In genomic region chr14:31229638-31230229, GRCh38 we compare ENCODE assay signal across 1 cellular context.
A peak's percentile ranks its signal among the peaks of the same experiment; 100 is the strongest.
TF ChIP-seq lines count a peak whose summit lies in the region.

No MANE protein-coding gene starts in this region.

TF ChIP-seq in HepG2, 621 proteins besides CTCF, POLR2A, EP300 and RAD21 (continued from another document and continues in another):
- peak; percentile 100 for TF ChIP-seq PITX1 (CRISPR knock-in tag; IDR thresholded peaks at IDR 0.05)
- TF ChIP-seq ZKSCAN8 (CRISPR knock-in tag; IDR thresholded peaks at IDR 0.05; ENCODE audit: borderline replicate concordance): peak; percentile 100
- TF ChIP-seq TFE3 (CRISPR knock-in tag; IDR thresholded peaks at IDR 0.05): peak; percentile 100
- peak; percentile 92 for TF ChIP-seq GMEB1 (CRISPR knock-in tag; IDR thresholded peaks at IDR 0.05; ENCODE audit: borderline replicate concordance)
- TF ChIP-seq ZNF782 (CRISPR knock-in tag; IDR thresholded peaks at IDR 0.05; ENCODE audit: borderline replicate concordance): peak; percentile 99
- TF ChIP-seq KLF12 (CRISPR knock-in tag; IDR thresholded peaks at IDR 0.05; ENCODE audit: borderline replicate concordance): peak; percentile 98; the same call in 1 of the 2 replicates
- peak; percentile 74; the same call in 1 of the 2 replicates for TF ChIP-seq ZNF7 (CRISPR knock-in tag; IDR thresholded peaks at IDR 0.05)
- TF ChIP-seq POLR2AphosphoS2 (IDR thresholded peaks at IDR 0.05; ENCODE audit: low read depth, low read length): 0 out of 2 replicates have a peak, but pooled peaks have one; percentile 68
- peak; percentile 96 for TF ChIP-seq MAX (IDR thresholded peaks at IDR 0.05)
- TF ChIP-seq GPN1 (CRISPR knock-in tag; IDR thresholded peaks at IDR 0.05; ENCODE audit: borderline replicate concordance): no peak
- peak; percentile 100 for TF ChIP-seq FOXP4 (CRISPR knock-in tag; IDR thresholded peaks at IDR 0.05)
- peak; percentile 100 for TF ChIP-seq ZNF556 (CRISPR knock-in tag; IDR thresholded peaks at IDR 0.05; ENCODE audit: borderline replicate concordance)
- peak; percentile 100 for TF ChIP-seq ZNF619 (CRISPR knock-in tag; IDR thresholded peaks at IDR 0.05)
- TF ChIP-seq HNRNPL (IDR thresholded peaks at IDR 0.05; ENCODE audit: low read depth, low read length): no peak
- TF ChIP-seq SRSF4 (IDR thresholded peaks at IDR 0.05; ENCODE audit: low read depth, low read length, poor library complexity, severe bottlenecking): no peak
- TF ChIP-seq HMG20B (CRISPR knock-in tag; conservative IDR thresholded peaks at IDR 0.05): peak; percentile 100
- TF ChIP-seq SUZ12 (IDR thresholded peaks at IDR 0.05; ENCODE audit: low read depth, low read length): no peak
- TF ChIP-seq SRY (CRISPR knock-in tag; IDR thresholded peaks at IDR 0.05): no peak
- peak; percentile 97 for TF ChIP-seq SNAPC5 (CRISPR knock-in tag; IDR thresholded peaks at IDR 0.05; ENCODE audit: borderline replicate concordance)
- TF ChIP-seq SIN3A (IDR thresholded peaks at IDR 0.05; ENCODE audit: borderline replicate concordance, low read depth, low read length): peak; percentile 98
- peak; percentile 99 for TF ChIP-seq ZNF33B (CRISPR knock-in tag; IDR thresholded peaks at IDR 0.05)
- TF ChIP-seq ZNF569 (CRISPR knock-in tag; IDR thresholded peaks at IDR 0.05; ENCODE audit: borderline replicate concordance): no peak
- TF ChIP-seq CCAR2 (optimal IDR thresholded peaks at IDR 0.05; ENCODE audit: low read depth, low read length): peak; percentile 99
- peak; percentile 98 for TF ChIP-seq ZNF441 (CRISPR knock-in tag; IDR thresholded peaks at IDR 0.05; ENCODE audit: borderline replicate concordance)
- TF ChIP-seq MXI1 (IDR thresholded peaks at IDR 0.05; ENCODE audit: borderline replicate concordance, low read depth, low read length): peak; percentile 93; the same call in 2 of the 3 replicates
- peak; percentile 72 for TF ChIP-seq STAG1 (CRISPR knock-in tag; IDR thresholded peaks at IDR 0.05)
- TF ChIP-seq TFAP4 (IDR thresholded peaks at IDR 0.05; ENCODE audit: borderline replicate concordance, low read depth): peak; percentile 98
- TF ChIP-seq ZNF749 (CRISPR knock-in tag; IDR thresholded peaks at IDR 0.05; ENCODE audit: borderline replicate concordance): peak; percentile 100
- TF ChIP-seq DNMT3B (CRISPR knock-in tag; conservative IDR thresholded peaks at IDR 0.05): peak; percentile 100
- TF ChIP-seq JARID2 (CRISPR knock-in tag; IDR thresholded peaks at IDR 0.05; ENCODE audit: insufficient replicate concordance): peak; percentile 99
- peak; percentile 100 for TF ChIP-seq PPARG (CRISPR knock-in tag; conservative IDR thresholded peaks at IDR 0.05)
- TF ChIP-seq CSRNP1 (CRISPR knock-in tag; IDR thresholded peaks at IDR 0.05): peak; percentile 100
- TF ChIP-seq ZSCAN20 (CRISPR knock-in tag; IDR thresholded peaks at IDR 0.05; ENCODE audit: borderline replicate concordance): peak; percentile 34; the same call in 1 of the 2 replicates
- peak; percentile 90; the same call in 1 of the 2 replicates for TF ChIP-seq ARNT (IDR thresholded peaks at IDR 0.05)
- peak; percentile 100 for TF ChIP-seq ZNF724P (CRISPR knock-in tag; IDR thresholded peaks at IDR 0.05; ENCODE audit: borderline replicate concordance)
- TF ChIP-seq ZNF484 (CRISPR knock-in tag; IDR thresholded peaks at IDR 0.05; ENCODE audit: borderline replicate concordance, low read depth): no peak
- peak; percentile 100 for TF ChIP-seq ZNF644 (CRISPR knock-in tag; IDR thresholded peaks at IDR 0.05; ENCODE audit: low read depth)
- TF ChIP-seq SOX6 (IDR thresholded peaks at IDR 0.05): no peak
- peak; percentile 100 for TF ChIP-seq SOX6 (CRISPR knock-in tag; IDR thresholded peaks at IDR 0.05)
- peak; percentile 55 to 67; a peak in 2 of 4 replicates for TF ChIP-seq MAFK (conservative IDR thresholded peaks at IDR 0.05 in 1 of 2, IDR thresholded peaks at IDR 0.05 in 1 of 2; ENCODE audit: low read length in 2 of 2)
- no peak for TF ChIP-seq HES4 (CRISPR knock-in tag; IDR thresholded peaks at IDR 0.05; ENCODE audit: borderline replicate concordance)
- TF ChIP-seq POGZ (CRISPR knock-in tag; IDR thresholded peaks at IDR 0.05): peak; percentile 100
- TF ChIP-seq SP140L (CRISPR knock-in tag; IDR thresholded peaks at IDR 0.05; ENCODE audit: borderline replicate concordance): peak; percentile 99
- peak; percentile 100 for TF ChIP-seq ZNF772 (CRISPR knock-in tag; IDR thresholded peaks at IDR 0.05)
- TF ChIP-seq ZBTB38 (CRISPR knock-in tag; IDR thresholded peaks at IDR 0.05): peak; percentile 98
- peak; percentile 99 for TF ChIP-seq THRA (CRISPR knock-in tag; IDR thresholded peaks at IDR 0.05; ENCODE audit: borderline replicate concordance)
- TF ChIP-seq ATF2 (CRISPR knock-in tag; IDR thresholded peaks at IDR 0.05): peak; percentile 100
- TF ChIP-seq ISX (CRISPR knock-in tag; conservative IDR thresholded peaks at IDR 0.05): peak; percentile 83
- TF ChIP-seq MYC (CRISPR knock-in tag; IDR thresholded peaks at IDR 0.05; ENCODE audit: borderline replicate concordance): peak; percentile 90; the same call in 1 of the 2 replicates
- peak; percentile 99 for TF ChIP-seq ETV5 (CRISPR knock-in tag; IDR thresholded peaks at IDR 0.05; ENCODE audit: borderline replicate concordance)
- TF ChIP-seq ZNF232 (CRISPR knock-in tag; IDR thresholded peaks at IDR 0.05; ENCODE audit: borderline replicate concordance): peak; percentile 100
- peak; percentile 100 for TF ChIP-seq BORCS8-MEF2B (CRISPR knock-in tag; IDR thresholded peaks at IDR 0.05)
- TF ChIP-seq IKZF4 (CRISPR knock-in tag; IDR thresholded peaks at IDR 0.05; ENCODE audit: borderline replicate concordance, low read depth, not compliant biosample characterization): peak; percentile 97
- peak; percentile 100 for TF ChIP-seq ZNF784 (CRISPR knock-in tag; IDR thresholded peaks at IDR 0.05; ENCODE audit: borderline replicate concordance)
- peak; percentile 99 for TF ChIP-seq RFXAP (CRISPR knock-in tag; IDR thresholded peaks at IDR 0.05; ENCODE audit: borderline replicate concordance)
- no peak for TF ChIP-seq GABPA (IDR thresholded peaks at IDR 0.05; ENCODE audit: low read depth, low read length)
- peak; percentile 86 for TF ChIP-seq GABPA (CRISPR knock-in tag; IDR thresholded peaks at IDR 0.05; ENCODE audit: low read depth)
- 0 out of 2 replicates have a peak, but pooled peaks have one; percentile 76 for TF ChIP-seq DMTF1 (CRISPR knock-in tag; IDR thresholded peaks at IDR 0.05)
- peak; percentile 100 for TF ChIP-seq ZNF792 (CRISPR knock-in tag; IDR thresholded peaks at IDR 0.05)
